Comparison of ENCODE assay signal across 22 cellular contexts in genomic region chr14:57939084-57939483, GRCh38.
A peak's percentile ranks its signal among the peaks of the same experiment; 100 is the strongest.
DNase-seq lines count a peak whose midpoint lies in the region; ATAC-seq, FAIRE-seq and TF ChIP-seq lines count a peak whose summit lies in the region.
"Had no signal": no experiment of that assay in that cellular context is flagged by ENCODE, and none has a peak within 500 bp of the region (broad histone marks: within the 10 kb centered on the region; RNA-seq: fewer than 3 reads in every experiment).

No MANE protein-coding gene starts in this region.

- FAIRE-seq in HTR-8/SVneo (lab: Jason Lieb, UNC): peak; percentile 36
- FAIRE-seq: A204.1, G401.6, GM12892 had no signal

- peak overlapping the region; percentile 19 for H3K27ac Mint-ChIP-seq in neural crest cell (ENCODE audit: unreplicated experiment)
- no peak overlapping the region for H3K27ac Mint-ChIP-seq in activated naive CD8-positive, alpha-beta T cell treated with anti-CD3 and anti-CD28 coated beads, Interleukin-2, amount 50 U/mL, for 24 hours
- H3K27ac Mint-ChIP-seq: B cell; CD4-positive, CD25-positive, alpha-beta regulatory T cell; CD8-positive, alpha-beta T cell had no signal

- H4K20me1 ChIP-seq in BLaER1: no peaks in the 10 kb centered on the region

- no peak overlapping the region for H3K4me3 Mint-ChIP-seq in neural crest cell
- H3K4me3 Mint-ChIP-seq in activated naive CD8-positive, alpha-beta T cell treated with anti-CD3 and anti-CD28 coated beads, Interleukin-2, amount 50 U/mL, for 24 hours: no peak overlapping the region
- H3K4me3 Mint-ChIP-seq: B cell; CD4-positive, CD25-positive, alpha-beta regulatory T cell; CD8-positive, alpha-beta T cell had no signal

- H3K4me2 ChIP-seq in BLaER1: peak overlapping the region; percentile 42

- H3K9ac ChIP-seq in BLaER1: no peak overlapping the region

- H3K27ac ChIP-seq in BLaER1: no peak overlapping the region
- H3K27ac ChIP-seq: 22Rv1, C4-2B had no signal

- no peaks in the 10 kb centered on the region for H3K9me3 ChIP-seq in BLaER1
- H3K9me3 ChIP-seq: Caco-2 had no signal

- TF ChIP-seq CTCF in neural crest cell (conservative IDR thresholded peaks at IDR 0.05): no peak

- H3K36me3 Mint-ChIP-seq in neural crest cell (ENCODE audit: low read depth): no peaks in the 10 kb centered on the region
- H3K36me3 Mint-ChIP-seq in activated naive CD8-positive, alpha-beta T cell treated with anti-CD3 and anti-CD28 coated beads, Interleukin-2, amount 50 U/mL, for 24 hours (ENCODE audit: low read depth): no peaks in the 10 kb centered on the region
- H3K36me3 Mint-ChIP-seq: CD4-positive, CD25-positive, alpha-beta regulatory T cell; CD8-positive, alpha-beta T cell had no signal

- DNase-seq in HTR-8/SVneo (ENCODE audit: insufficient read length, low spot score) (no peak), RPMI8226 (peak; percentile 56), neural crest cell (ENCODE audit: low read depth, low spot score) (no peak), C1 segment of cervical spinal cord (lab: John Stamatoyannopoulos, UW) (no peak)
- no peak for DNase-seq in activated naive CD8-positive, alpha-beta T cell treated with anti-CD3 and anti-CD28 coated beads, Interleukin-2, amount 50 U/mL, for 24 hours
- DNase-seq: Caco-2; CD4-positive, CD25-positive, alpha-beta regulatory T cell; CD8-positive, alpha-beta T cell; DMS153; DND-41; GOT3; H7; HCEC 1CT had no signal

- no peaks in the 10 kb centered on the region for H3K27me3 ChIP-seq in BLaER1

- H3K36me3 ChIP-seq in BLaER1: no peaks in the 10 kb centered on the region

- peaks cover 26% of the 10 kb centered on the region for H3K4me1 ChIP-seq in BLaER1
- H3K4me1 ChIP-seq: Caco-2 had no signal

- ATAC-seq in activated naive CD8-positive, alpha-beta T cell treated with anti-CD3 and anti-CD28 coated beads, Interleukin-2, amount 50 U/mL, for 24 hours: no peak
- ATAC-seq in GM19328 (IDR thresholded peaks at IDR 0.05; ENCODE audit: unreplicated experiment) (no peak), GM19452 (IDR thresholded peaks at IDR 0.05; ENCODE audit: unreplicated experiment) (no peak)
- ATAC-seq: CD8-positive, alpha-beta T cell had no signal

- H3K27me3 Mint-ChIP-seq in neural crest cell (ENCODE audit: low read depth): peaks cover 2% of the 10 kb centered on the region
- H3K27me3 Mint-ChIP-seq in activated naive CD8-positive, alpha-beta T cell treated with anti-CD3 and anti-CD28 coated beads, Interleukin-2, amount 50 U/mL, for 24 hours: peaks cover 2% of the 10 kb centered on the region
- H3K27me3 Mint-ChIP-seq: B cell; CD4-positive, CD25-positive, alpha-beta regulatory T cell had no signal

- H3K4me1 Mint-ChIP-seq in neural crest cell: peaks cover 3% of the 10 kb centered on the region
- no peaks in the 10 kb centered on the region for H3K4me1 Mint-ChIP-seq in activated naive CD8-positive, alpha-beta T cell treated with anti-CD3 and anti-CD28 coated beads, Interleukin-2, amount 50 U/mL, for 24 hours
- H3K4me1 Mint-ChIP-seq: B cell; CD4-positive, CD25-positive, alpha-beta regulatory T cell had no signal

- no peaks in the 10 kb centered on the region for H3K9me3 Mint-ChIP-seq in neural crest cell
- H3K9me3 Mint-ChIP-seq in activated naive CD8-positive, alpha-beta T cell treated with anti-CD3 and anti-CD28 coated beads, Interleukin-2, amount 50 U/mL, for 24 hours: no peaks in the 10 kb centered on the region
- H3K9me3 Mint-ChIP-seq: CD8-positive, alpha-beta T cell had no signal

- H3K4me3 ChIP-seq in BLaER1: no peak overlapping the region
